Comparison of ENCODE assay signal across 1 cellular context in the genomic region with DNA sequence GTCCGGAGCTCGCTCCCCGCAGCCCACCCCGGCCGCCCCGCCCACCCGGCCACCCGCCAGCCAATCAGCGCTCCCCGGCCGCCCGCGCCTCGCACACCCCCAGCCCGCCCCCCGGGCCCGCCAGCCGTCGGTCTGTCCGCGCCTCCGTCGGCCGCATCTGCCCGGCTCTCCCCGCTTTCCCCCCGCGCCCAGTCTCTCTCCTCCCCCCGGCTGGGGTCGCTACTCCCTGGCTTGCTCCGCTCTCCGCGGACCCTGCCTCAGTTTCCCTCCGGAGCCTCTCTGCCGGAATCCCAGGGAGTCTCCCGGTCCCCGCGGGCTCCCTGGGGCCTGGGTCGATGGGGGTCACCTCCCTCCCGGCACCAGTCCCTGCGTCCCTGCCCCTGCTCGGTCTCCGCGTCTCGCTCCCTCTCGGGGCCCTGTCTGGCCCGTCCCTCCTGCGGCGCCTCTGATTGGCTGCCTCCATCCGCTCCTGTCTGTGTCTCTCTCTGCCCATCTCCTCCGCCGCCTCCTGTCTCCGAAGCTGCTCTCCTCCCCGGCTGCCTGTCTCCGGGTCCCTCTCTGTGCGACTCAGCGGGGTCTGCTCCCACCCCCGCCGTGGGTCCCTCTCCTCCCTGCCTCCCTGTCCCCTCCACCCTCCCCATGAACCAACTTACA.
TF ChIP-seq lines count a peak whose summit lies in the region.

No MANE protein-coding gene starts in this region.

TF ChIP-seq in HEK293, 187 proteins besides CTCF, POLR2A, EP300 and RAD21 (continued from another document):
- TF ChIP-seq ZNF157 (tag by site-specific recombination; IDR thresholded peaks at IDR 0.05) (no peak), ZNF571 (tag by site-specific recombination; IDR thresholded peaks at IDR 0.05) (no peak), ZNF48 (tag by site-specific recombination; IDR thresholded peaks at IDR 0.05) (no peak), ZEB2 (tag by site-specific recombination; IDR thresholded peaks at IDR 0.05) (peak; percentile 43), ZNF600 (tag by site-specific recombination; IDR thresholded peaks at IDR 0.05) (0 out of 2 replicates have a peak, but pooled peaks have one; percentile 26), ZNF266 (tag by site-specific recombination; IDR thresholded peaks at IDR 0.05; ENCODE audit: low read depth) (no peak), ZNF654 (tag by site-specific recombination; IDR thresholded peaks at IDR 0.05; ENCODE audit: low read depth) (no peak), ZNF341 (tag by site-specific recombination; IDR thresholded peaks at IDR 0.05; ENCODE audit: low read depth) (peak; percentile 70), ZNF10 (tag by site-specific recombination; IDR thresholded peaks at IDR 0.05) (peak; percentile 32; the same call in 1 of the 2 replicates), KLF16 (tag by site-specific recombination; IDR thresholded peaks at IDR 0.05) (peak; percentile 76), ZNF473 (tag by site-specific recombination; IDR thresholded peaks at IDR 0.05) (no peak), SP7 (tag by site-specific recombination; IDR thresholded peaks at IDR 0.05) (peak; percentile 37; the same call in 1 of the 2 replicates), ZNF335 (tag by site-specific recombination; conservative IDR thresholded peaks at IDR 0.05) (peak; percentile 84), ZBTB17 (tag by site-specific recombination; IDR thresholded peaks at IDR 0.05) (peak; percentile 75), MZF1 (tag by site-specific recombination; IDR thresholded peaks at IDR 0.05; ENCODE audit: borderline replicate concordance) (no peak), ZNF416 (tag by site-specific recombination; IDR thresholded peaks at IDR 0.05) (no peak), ZNF768 (tag by site-specific recombination; IDR thresholded peaks at IDR 0.05) (no peak), ZNF510 (tag by site-specific recombination; IDR thresholded peaks at IDR 0.05; ENCODE audit: insufficient replicate concordance) (no peak), FEZF1 (tag by site-specific recombination; IDR thresholded peaks at IDR 0.05) (no peak), ZNF792 (tag by site-specific recombination; IDR thresholded peaks at IDR 0.05) (no peak)
- TF ChIP-seq, protein P1, sequence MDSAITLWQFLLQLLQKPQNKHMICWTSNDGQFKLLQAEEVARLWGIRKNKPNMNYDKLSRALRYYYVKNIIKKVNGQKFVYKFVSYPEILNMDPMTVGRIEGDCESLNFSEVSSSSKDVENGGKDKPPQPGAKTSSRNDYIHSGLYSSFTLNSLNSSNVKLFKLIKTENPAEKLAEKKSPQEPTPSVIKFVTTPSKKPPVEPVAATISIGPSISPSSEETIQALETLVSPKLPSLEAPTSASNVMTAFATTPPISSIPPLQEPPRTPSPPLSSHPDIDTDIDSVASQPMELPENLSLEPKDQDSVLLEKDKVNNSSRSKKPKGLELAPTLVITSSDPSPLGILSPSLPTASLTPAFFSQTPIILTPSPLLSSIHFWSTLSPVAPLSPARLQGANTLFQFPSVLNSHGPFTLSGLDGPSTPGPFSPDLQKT (IDR thresholded peaks at IDR 0.05; ENCODE audit: borderline replicate concordance, low read depth, low read length), result no peak
- TF ChIP-seq, protein P2, sequence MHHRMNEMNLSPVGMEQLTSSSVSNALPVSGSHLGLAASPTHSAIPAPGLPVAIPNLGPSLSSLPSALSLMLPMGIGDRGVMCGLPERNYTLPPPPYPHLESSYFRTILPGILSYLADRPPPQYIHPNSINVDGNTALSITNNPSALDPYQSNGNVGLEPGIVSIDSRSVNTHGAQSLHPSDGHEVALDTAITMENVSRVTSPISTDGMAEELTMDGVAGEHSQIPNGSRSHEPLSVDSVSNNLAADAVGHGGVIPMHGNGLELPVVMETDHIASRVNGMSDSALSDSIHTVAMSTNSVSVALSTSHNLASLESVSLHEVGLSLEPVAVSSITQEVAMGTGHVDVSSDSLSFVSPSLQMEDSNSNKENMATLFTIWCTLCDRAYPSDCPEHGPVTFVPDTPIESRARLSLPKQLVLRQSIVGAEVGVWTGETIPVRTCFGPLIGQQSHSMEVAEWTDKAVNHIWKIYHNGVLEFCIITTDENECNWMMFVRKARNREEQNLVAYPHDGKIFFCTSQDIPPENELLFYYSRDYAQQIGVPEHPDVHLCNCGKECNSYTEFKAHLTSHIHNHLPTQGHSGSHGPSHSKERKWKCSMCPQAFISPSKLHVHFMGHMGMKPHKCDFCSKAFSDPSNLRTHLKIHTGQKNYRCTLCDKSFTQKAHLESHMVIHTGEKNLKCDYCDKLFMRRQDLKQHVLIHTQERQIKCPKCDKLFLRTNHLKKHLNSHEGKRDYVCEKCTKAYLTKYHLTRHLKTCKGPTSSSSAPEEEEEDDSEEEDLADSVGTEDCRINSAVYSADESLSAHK (tag by site-specific recombination; IDR thresholded peaks at IDR 0.05), result no peak
- TF ChIP-seq, protein P3, sequence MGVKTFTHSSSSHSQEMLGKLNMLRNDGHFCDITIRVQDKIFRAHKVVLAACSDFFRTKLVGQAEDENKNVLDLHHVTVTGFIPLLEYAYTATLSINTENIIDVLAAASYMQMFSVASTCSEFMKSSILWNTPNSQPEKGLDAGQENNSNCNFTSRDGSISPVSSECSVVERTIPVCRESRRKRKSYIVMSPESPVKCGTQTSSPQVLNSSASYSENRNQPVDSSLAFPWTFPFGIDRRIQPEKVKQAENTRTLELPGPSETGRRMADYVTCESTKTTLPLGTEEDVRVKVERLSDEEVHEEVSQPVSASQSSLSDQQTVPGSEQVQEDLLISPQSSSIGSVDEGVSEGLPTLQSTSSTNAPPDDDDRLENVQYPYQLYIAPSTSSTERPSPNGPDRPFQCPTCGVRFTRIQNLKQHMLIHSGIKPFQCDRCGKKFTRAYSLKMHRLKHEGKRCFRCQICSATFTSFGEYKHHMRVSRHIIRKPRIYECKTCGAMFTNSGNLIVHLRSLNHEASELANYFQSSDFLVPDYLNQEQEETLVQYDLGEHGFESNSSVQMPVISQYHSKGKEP (tag by site-specific recombination; IDR thresholded peaks at IDR 0.05), result no peak
- TF ChIP-seq, protein P4, sequence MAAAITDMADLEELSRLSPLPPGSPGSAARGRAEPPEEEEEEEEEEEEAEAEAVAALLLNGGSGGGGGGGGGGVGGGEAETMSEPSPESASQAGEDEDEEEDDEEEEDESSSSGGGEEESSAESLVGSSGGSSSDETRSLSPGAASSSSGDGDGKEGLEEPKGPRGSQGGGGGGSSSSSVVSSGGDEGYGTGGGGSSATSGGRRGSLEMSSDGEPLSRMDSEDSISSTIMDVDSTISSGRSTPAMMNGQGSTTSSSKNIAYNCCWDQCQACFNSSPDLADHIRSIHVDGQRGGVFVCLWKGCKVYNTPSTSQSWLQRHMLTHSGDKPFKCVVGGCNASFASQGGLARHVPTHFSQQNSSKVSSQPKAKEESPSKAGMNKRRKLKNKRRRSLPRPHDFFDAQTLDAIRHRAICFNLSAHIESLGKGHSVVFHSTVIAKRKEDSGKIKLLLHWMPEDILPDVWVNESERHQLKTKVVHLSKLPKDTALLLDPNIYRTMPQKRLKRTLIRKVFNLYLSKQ (tag by site-specific recombination; IDR thresholded peaks at IDR 0.05; ENCODE audit: borderline replicate concordance), result no peak
- TF ChIP-seq, protein P5, sequence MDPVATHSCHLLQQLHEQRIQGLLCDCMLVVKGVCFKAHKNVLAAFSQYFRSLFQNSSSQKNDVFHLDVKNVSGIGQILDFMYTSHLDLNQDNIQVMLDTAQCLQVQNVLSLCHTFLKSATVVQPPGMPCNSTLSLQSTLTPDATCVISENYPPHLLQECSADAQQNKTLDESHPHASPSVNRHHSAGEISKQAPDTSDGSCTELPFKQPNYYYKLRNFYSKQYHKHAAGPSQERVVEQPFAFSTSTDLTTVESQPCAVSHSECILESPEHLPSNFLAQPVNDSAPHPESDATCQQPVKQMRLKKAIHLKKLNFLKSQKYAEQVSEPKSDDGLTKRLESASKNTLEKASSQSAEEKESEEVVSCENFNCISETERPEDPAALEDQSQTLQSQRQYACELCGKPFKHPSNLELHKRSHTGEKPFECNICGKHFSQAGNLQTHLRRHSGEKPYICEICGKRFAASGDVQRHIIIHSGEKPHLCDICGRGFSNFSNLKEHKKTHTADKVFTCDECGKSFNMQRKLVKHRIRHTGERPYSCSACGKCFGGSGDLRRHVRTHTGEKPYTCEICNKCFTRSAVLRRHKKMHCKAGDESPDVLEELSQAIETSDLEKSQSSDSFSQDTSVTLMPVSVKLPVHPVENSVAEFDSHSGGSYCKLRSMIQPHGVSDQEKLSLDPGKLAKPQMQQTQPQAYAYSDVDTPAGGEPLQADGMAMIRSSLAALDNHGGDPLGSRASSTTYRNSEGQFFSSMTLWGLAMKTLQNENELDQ (tag by site-specific recombination; IDR thresholded peaks at IDR 0.05; ENCODE audit: low read depth), result no peak
- TF ChIP-seq, protein P6, sequence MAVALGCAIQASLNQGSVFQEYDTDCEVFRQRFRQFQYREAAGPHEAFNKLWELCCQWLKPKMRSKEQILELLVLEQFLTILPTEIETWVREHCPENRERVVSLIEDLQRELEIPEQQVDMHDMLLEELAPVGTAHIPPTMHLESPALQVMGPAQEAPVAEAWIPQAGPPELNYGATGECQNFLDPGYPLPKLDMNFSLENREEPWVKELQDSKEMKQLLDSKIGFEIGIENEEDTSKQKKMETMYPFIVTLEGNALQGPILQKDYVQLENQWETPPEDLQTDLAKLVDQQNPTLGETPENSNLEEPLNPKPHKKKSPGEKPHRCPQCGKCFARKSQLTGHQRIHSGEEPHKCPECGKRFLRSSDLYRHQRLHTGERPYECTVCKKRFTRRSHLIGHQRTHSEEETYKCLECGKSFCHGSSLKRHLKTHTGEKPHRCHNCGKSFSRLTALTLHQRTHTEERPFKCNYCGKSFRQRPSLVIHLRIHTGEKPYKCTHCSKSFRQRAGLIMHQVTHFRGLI (tag by site-specific recombination; IDR thresholded peaks at IDR 0.05), result no peak
- TF ChIP-seq, protein P7, sequence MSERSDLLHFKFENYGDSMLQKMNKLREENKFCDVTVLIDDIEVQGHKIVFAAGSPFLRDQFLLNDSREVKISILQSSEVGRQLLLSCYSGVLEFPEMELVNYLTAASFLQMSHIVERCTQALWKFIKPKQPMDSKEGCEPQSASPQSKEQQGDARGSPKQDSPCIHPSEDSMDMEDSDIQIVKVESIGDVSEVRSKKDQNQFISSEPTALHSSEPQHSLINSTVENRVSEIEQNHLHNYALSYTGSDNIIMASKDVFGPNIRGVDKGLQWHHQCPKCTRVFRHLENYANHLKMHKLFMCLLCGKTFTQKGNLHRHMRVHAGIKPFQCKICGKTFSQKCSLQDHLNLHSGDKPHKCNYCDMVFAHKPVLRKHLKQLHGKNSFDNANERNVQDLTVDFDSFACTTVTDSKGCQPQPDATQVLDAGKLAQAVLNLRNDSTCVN (tag by site-specific recombination; optimal IDR thresholded peaks at IDR 0.05), result peak; percentile 70
